Comparison of ENCODE assay signal across 10 cellular contexts in the genomic region with DNA sequence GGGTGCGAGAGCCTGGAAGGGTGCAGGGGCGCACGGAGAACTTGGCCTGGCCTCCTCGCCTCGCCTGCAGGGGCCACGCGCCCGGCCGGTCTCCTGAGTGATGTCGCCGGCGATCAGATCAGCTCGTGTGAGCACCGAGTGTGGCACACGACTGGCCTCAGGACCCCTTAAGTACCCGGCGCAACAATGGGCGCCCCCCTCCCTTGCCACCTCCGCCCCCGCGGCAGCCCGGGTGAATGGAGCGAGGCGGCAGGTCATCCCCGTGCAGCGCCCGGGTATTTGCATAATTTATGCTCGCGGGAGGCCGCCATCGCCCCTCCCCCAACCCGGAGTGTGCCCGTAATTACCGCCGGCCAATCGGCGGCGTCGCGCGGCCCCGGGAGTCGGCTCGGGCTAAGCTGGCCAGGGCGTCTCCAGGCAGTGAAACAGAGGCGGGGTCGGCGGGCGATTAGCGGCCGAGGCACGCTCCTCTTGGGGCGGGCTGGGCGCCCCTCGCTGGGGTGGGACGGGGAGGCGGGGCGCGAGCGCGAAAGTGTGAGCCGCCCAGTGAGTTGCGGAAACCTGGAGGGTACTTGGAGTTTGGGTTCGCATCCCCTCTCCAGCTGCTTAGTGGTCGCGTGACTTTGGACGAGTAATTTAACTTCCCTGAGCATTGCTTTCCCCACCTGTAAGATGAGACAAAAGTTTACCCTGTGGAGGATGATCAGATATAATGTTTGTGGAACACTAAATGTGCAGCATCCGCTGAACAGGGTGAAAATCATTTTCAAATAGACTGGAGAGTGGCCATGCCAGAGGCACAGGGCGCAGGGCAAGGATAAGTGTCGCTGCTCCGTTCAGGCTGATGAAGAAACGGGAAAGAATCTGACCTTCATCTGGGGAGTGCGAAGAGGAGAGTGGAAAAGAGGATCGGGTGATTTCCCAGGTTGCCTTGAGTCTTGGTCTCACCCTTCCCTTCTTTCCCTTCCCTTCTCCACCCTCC. TPM values are rescaled to one million over a fixed set of nuclear protein-coding genes. Genes with fewer than 3 reads are reported as not detected.
DNase-seq lines count a peak whose midpoint lies in the region; ATAC-seq and TF ChIP-seq lines count a peak whose summit lies in the region.
"Had no signal": no experiment of that assay in that cellular context is flagged by ENCODE, and none has a peak within 500 bp of the region (broad histone marks: within the 10 kb centered on the region; RNA-seq: fewer than 3 reads in every experiment).

A gene with protein sequence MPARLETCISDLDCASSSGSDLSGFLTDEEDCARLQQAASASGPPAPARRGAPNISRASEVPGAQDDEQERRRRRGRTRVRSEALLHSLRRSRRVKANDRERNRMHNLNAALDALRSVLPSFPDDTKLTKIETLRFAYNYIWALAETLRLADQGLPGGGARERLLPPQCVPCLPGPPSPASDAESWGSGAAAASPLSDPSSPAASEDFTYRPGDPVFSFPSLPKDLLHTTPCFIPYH (minus strand): TSS at position 145 of the 982 bp plus-strand sequence. CDS start 274 bp downstream, outside the sequence.

- H3K36me3 ChIP-seq in ES-I3 (ENCODE audit: insufficient read depth, low read length) (no peaks in the 10 kb centered on the region), colonic mucosa (no peaks in the 10 kb centered on the region), neuron (ENCODE audit: insufficient read depth, low read length) (no peaks in the 10 kb centered on the region), body of pancreas (replicated peaks in 1 of 2; ENCODE audit: insufficient read depth in 1 of 2, low read depth in 2 of 2) (no peaks in the 10 kb centered on the region)

- H3K27ac ChIP-seq in colonic mucosa (no peak within 1 kb of the TSS), body of pancreas (no peak within 1 kb of the TSS)

- no peak for ATAC-seq in body of pancreas
- ATAC-seq in HG03159 (IDR thresholded peaks at IDR 0.05; ENCODE audit: unreplicated experiment): no peak

- H3K9me3 ChIP-seq in ES-I3 (ENCODE audit: control insufficient read depth, insufficient read depth, low read length) (peaks cover 3% of the 10 kb centered on the region), colonic mucosa (no peaks in the 10 kb centered on the region), neuron (ENCODE audit: low read length) (no peaks in the 10 kb centered on the region), body of pancreas (no peaks in the 10 kb centered on the region)

- no peak within 1 kb of the TSS for H3K4me3 ChIP-seq in colonic mucosa
- H3K4me3 ChIP-seq in neuron (ENCODE audit: low read length): peak within 1 kb of the TSS; percentile 42
- H3K4me3 ChIP-seq in body of pancreas: no peak within 1 kb of the TSS

- TF ChIP-seq CTCF in colonic mucosa (IDR thresholded peaks at IDR 0.05) (no peak), body of pancreas (IDR thresholded peaks at IDR 0.05) (no peak)

- peak within 1 kb of the TSS; percentile 24; the same call in 1 of the 2 replicates for H3K9ac ChIP-seq in ES-I3 (ENCODE audit: low read depth, low read length)
- no peak within 1 kb of the TSS for H3K9ac ChIP-seq in colonic mucosa (ENCODE audit: low read depth in 2 of 2, low read length in 2 of 2)

- peak within 1 kb of the TSS; percentile 24 for H2AFZ ChIP-seq in neuron (ENCODE audit: low read depth, low read length)

- TF ChIP-seq POLR2A in body of pancreas (IDR thresholded peaks at IDR 0.05): no peak

- H3K4me1 ChIP-seq in ES-I3 (ENCODE audit: insufficient read depth, low read length) (peaks cover 5% of the 10 kb centered on the region; the same call in 1 of the 2 replicates), colonic mucosa (peaks cover 5% of the 10 kb centered on the region), neuron (ENCODE audit: insufficient read depth, low read length) (peaks cover 28% of the 10 kb centered on the region), body of pancreas (peaks cover 15% of the 10 kb centered on the region)

- WGBS in body of pancreas, 2 donors: 2 to 4% methylated on average over 7 to 70 of the region's 74 CpGs

- intact Hi-C loops in colonic mucosa (cut with DNase I): no loop called here
- intact Hi-C loops in body of pancreas (cut with DNase I): no loop called here

- peaks cover 55% of the 10 kb centered on the region for H3K27me3 ChIP-seq in colonic mucosa
- peaks cover 52% of the 10 kb centered on the region for H3K27me3 ChIP-seq in neuron (ENCODE audit: insufficient read depth, low read length)
- peaks cover 0 to 24% of the 10 kb centered on the region in 2 donors for H3K27me3 ChIP-seq in body of pancreas

- DNase-seq in NCI-H1436 treated with DMSO at 0.1 percent for 48 hours (lab: John Stamatoyannopoulos, UW) (peak; percentile 7), colonic mucosa (peak; percentile 27), body of pancreas (no peak), dedifferentiated amniotic fluid mesenchymal stem cell (ENCODE audit: extremely low spot score) (no peak)
- DNase-seq: activated CD4-positive, alpha-beta T cell treated with anti-CD3 and anti-CD28 coated beads, Interleukin-2, amount 50 U/mL, for 4 hours; central memory CD4-positive, alpha-beta T cell; kidney had no signal

RNA-seq across cellular contexts. Expression of the gene that starts here (rescaled TPM):
- not detected for total RNA-seq in colonic mucosa
- not detected for total RNA-seq in body of pancreas
- total RNA-seq: kidney had no signal

Comparison
In these comparisons a context has a peak if more than half of its experiments do, and no peak if none do; other contexts are left out.
1. Peak in DNase-seq in colonic mucosa; RNA of the gene not detected or under 1 TPM.